Comparison of ENCODE assay signal across 3 cellular contexts in genomic region chr19:32704006-32704405, GRCh38. TPM values are rescaled to one million over a fixed set of nuclear protein-coding genes. Genes with fewer than 3 reads are reported as not detected.
"Had no signal": no experiment of that assay in that cellular context is flagged by ENCODE, and none has a peak within 500 bp of the region (broad histone marks: within the 10 kb centered on the region; RNA-seq: fewer than 3 reads in every experiment).

No MANE protein-coding gene starts in this region.

RNA-seq across cellular contexts. Expression of gene TDRD12, which starts 15.6 kb away (rescaled TPM):
- total RNA-seq: upper lobe of right lung had no signal
- polyA plus RNA-seq: right cardiac atrium had no signal

RNA-seq across cellular contexts. Expression of gene RGS9BP, which starts 28.4 kb away (rescaled TPM):
- total RNA-seq: neural crest cell had no signal
